In genomic region chr2:203647579-203647978, GRCh38 we compare ENCODE assay signal across 34 cellular contexts. TPM values are rescaled to one million over a fixed set of nuclear protein-coding genes. Genes with fewer than 3 reads are reported as not detected.
"Had no signal": no experiment of that assay in that cellular context is flagged by ENCODE, and none has a peak within 500 bp of the region (broad histone marks: within the 10 kb centered on the region; RNA-seq: fewer than 3 reads in every experiment).

No MANE protein-coding gene starts in this region.

- H3K27me3 ChIP-seq: ascending aorta, breast epithelium, cardiac muscle cell, colonic mucosa, esophagus squamous epithelium, gastroesophageal sphincter had no signal

- ATAC-seq: activated naive CD4-positive, alpha-beta T cell treated with anti-CD3 and anti-CD28 coated beads, Interleukin-2, amount 50 U/mL, for 72 hours; activated T-cell treated with anti-CD3 and anti-CD28 coated beads, Interleukin-2, amount 50 U/mL, for 72 hours; gastroesophageal sphincter; T-cell; WTC11 had no signal

- DNase-seq: activated CD4-positive, alpha-beta memory T cell treated with anti-CD3 and anti-CD28 coated beads, Interleukin-2, amount 10 ng/mL, durations not matched to agents 7 days and 5 days; activated CD4-positive, alpha-beta T cell treated with anti-CD3 and anti-CD28 coated beads for 1 hour; activated CD4-positive, alpha-beta T cell treated with anti-CD3 and anti-CD28 coated beads for 4 hours; activated CD4-positive, alpha-beta T cell treated with anti-CD3 and anti-CD28 coated beads, Interleukin-2, amount 10 ng/mL, durations not matched to agents 7 days and 5 days; activated CD4-positive, alpha-beta T cell treated with anti-CD3 and anti-CD28 coated beads, Interleukin-2, amount 50 U/mL, for 4 hours; activated CD8-positive, alpha-beta memory T cell treated with anti-CD3 and anti-CD28 coated beads, Interleukin-2, amount 50 U/mL, for 48 hours; activated gamma-delta T cell; activated naive CD4-positive, alpha-beta T cell; activated naive CD4-positive, alpha-beta T cell treated with anti-CD3 and anti-CD28 coated beads, Interleukin-2, amount 10 ng/mL, durations not matched to agents 7 days and 5 days; activated naive CD8-positive, alpha-beta T cell treated with anti-CD3 and anti-CD28 coated beads, Interleukin-2, amount 10 ng/mL, durations not matched to agents 7 days and 5 days; activated T-cell treated with anti-CD3 and anti-CD28 coated beads for 4 hours; activated T-cell treated with anti-CD3 and anti-CD28 coated beads, Interleukin-2, amount 50 U/mL, for 24 hours; activated T-cell treated with anti-CD3 and anti-CD28 coated beads, Interleukin-2, amount 50 U/mL, for 72 hours; central memory CD4-positive, alpha-beta T cell; cerebellar nuclear complex; colonic mucosa; effector CD8-positive, alpha-beta T cell; esophagus squamous epithelium; foreskin melanocyte; T-cell; T1000 had no signal

- FAIRE-seq: endothelial cell of umbilical vein had no signal

- H3K27me3 Mint-ChIP-seq: activated CD4-positive, alpha-beta memory T cell treated with anti-CD3 and anti-CD28 coated beads, Interleukin-2, amount 10 ng/mL, durations not matched to agents 7 days and 5 days; activated CD4-positive, alpha-beta T cell treated with anti-CD3 and anti-CD28 coated beads, Interleukin-2, amount 10 ng/mL, durations not matched to agents 7 days and 5 days; activated T-cell treated with anti-CD3 and anti-CD28 coated beads, Interleukin-2, amount 50 U/mL, for 24 hours; brain; T-cell had no signal

- H3K36me3 Mint-ChIP-seq: activated naive CD4-positive, alpha-beta T cell treated with anti-CD3 and anti-CD28 coated beads, Interleukin-2, amount 10 ng/mL, durations not matched to agents 7 days and 5 days; activated naive CD4-positive, alpha-beta T cell treated with anti-CD3 and anti-CD28 coated beads, Interleukin-2, amount 50 U/mL, for 72 hours; activated naive CD8-positive, alpha-beta T cell treated with anti-CD3 and anti-CD28 coated beads, Interleukin-2, amount 10 ng/mL, durations not matched to agents 7 days and 5 days; brain; T-cell; WTC11 had no signal

- H3K27ac Mint-ChIP-seq: activated CD4-positive, alpha-beta memory T cell treated with anti-CD3 and anti-CD28 coated beads, Interleukin-2, amount 10 ng/mL, durations not matched to agents 7 days and 5 days; activated CD4-positive, alpha-beta T cell treated with anti-CD3 and anti-CD28 coated beads, Interleukin-2, amount 10 ng/mL, durations not matched to agents 7 days and 5 days; activated naive CD4-positive, alpha-beta T cell treated with anti-CD3 and anti-CD28 coated beads, Interleukin-2, amount 10 ng/mL, durations not matched to agents 7 days and 5 days; activated naive CD4-positive, alpha-beta T cell treated with anti-CD3 and anti-CD28 coated beads, Interleukin-2, amount 50 U/mL, for 72 hours; activated naive CD8-positive, alpha-beta T cell treated with anti-CD3 and anti-CD28 coated beads, Interleukin-2, amount 10 ng/mL, durations not matched to agents 7 days and 5 days; activated T-cell treated with anti-CD3 and anti-CD28 coated beads, Interleukin-2, amount 50 U/mL, for 24 hours; activated T-cell treated with anti-CD3 and anti-CD28 coated beads, Interleukin-2, amount 50 U/mL, for 72 hours; T-cell; T-helper 1 cell treated with Interleukin-12 subunit alpha and Interleukin-12 subunit beta and Interleukin-4 antibody, amounts not matched to agents 30 μg/mL and 1 μg/mL, for 36 hours; T-helper 2 cell treated with Interferon-gamma antibody and Interleukin-4, amounts not matched to agents 5 μg/mL and 100 μg/mL, for 36 hours; WTC11 had no signal

- H3K4me3 ChIP-seq: ascending aorta, breast epithelium, cardiac muscle cell, colonic mucosa, esophagus squamous epithelium, gastroesophageal sphincter had no signal

- H3K4me3 Mint-ChIP-seq: activated CD4-positive, alpha-beta memory T cell treated with anti-CD3 and anti-CD28 coated beads, Interleukin-2, amount 10 ng/mL, durations not matched to agents 7 days and 5 days; activated CD4-positive, alpha-beta T cell treated with anti-CD3 and anti-CD28 coated beads, Interleukin-2, amount 10 ng/mL, durations not matched to agents 7 days and 5 days; activated naive CD4-positive, alpha-beta T cell treated with anti-CD3 and anti-CD28 coated beads, Interleukin-2, amount 10 ng/mL, durations not matched to agents 7 days and 5 days; activated naive CD8-positive, alpha-beta T cell treated with anti-CD3 and anti-CD28 coated beads, Interleukin-2, amount 10 ng/mL, durations not matched to agents 7 days and 5 days; activated T-cell treated with anti-CD3 and anti-CD28 coated beads, Interleukin-2, amount 50 U/mL, for 24 hours; activated T-cell treated with anti-CD3 and anti-CD28 coated beads, Interleukin-2, amount 50 U/mL, for 72 hours; brain; T-cell; T-helper 1 cell treated with Interleukin-12 subunit alpha and Interleukin-12 subunit beta and Interleukin-4 antibody, amounts not matched to agents 30 μg/mL and 1 μg/mL, for 36 hours; T-helper 2 cell treated with Interferon-gamma antibody and Interleukin-4, amounts not matched to agents 5 μg/mL and 100 μg/mL, for 36 hours; WTC11 had no signal

- H3K27ac ChIP-seq: ascending aorta, cardiac muscle cell, colonic mucosa, epithelial cell of prostate, gastroesophageal sphincter had no signal

- H3K9me3 ChIP-seq: ascending aorta, breast epithelium, colonic mucosa, esophagus squamous epithelium, gastroesophageal sphincter had no signal

- H3K36me3 ChIP-seq: ascending aorta, breast epithelium, cardiac muscle cell, colonic mucosa, esophagus squamous epithelium, gastroesophageal sphincter had no signal

RNA-seq across cellular contexts. Expression of gene CD28, which starts 58.9 kb away (rescaled TPM):
- total RNA-seq: cardiac muscle cell, fibroblast of lung, fibroblast of villous mesenchyme had no signal
- polyA plus RNA-seq: cardiac muscle cell, endothelial cell of umbilical vein had no signal
